In genomic region chr16:47463771-47464624, GRCh38 we compare ENCODE assay signal across 16 cellular contexts. TPM values are rescaled to one million over a fixed set of nuclear protein-coding genes. Genes with fewer than 3 reads are reported as not detected.
DNase-seq lines count a peak whose midpoint lies in the region; ATAC-seq and TF ChIP-seq lines count a peak whose summit lies in the region.
"Had no signal": no experiment of that assay in that cellular context is flagged by ENCODE, and none has a peak within 500 bp of the region (broad histone marks: within the 10 kb centered on the region; RNA-seq: fewer than 3 reads in every experiment).

No MANE protein-coding gene starts in this region.

- H2AFZ ChIP-seq in SK-N-SH (ENCODE audit: low read depth) (no peak overlapping the region), OCI-LY1 (ENCODE audit: low read length) (no peak overlapping the region)
- H2AFZ ChIP-seq: GM23248 had no signal

- CTCF ChIA-PET in SK-N-SH (lab: Yijun Ruan, JAX): interaction anchor here (0.7 to 3.9 kb wide), 7 partner anchors 14 to 701 kb away, joined by 3 to 14 read pairs (median 3); partner anchors contain the start of gene NETO2

- TF ChIP-seq CTCF in SK-N-SH (IDR thresholded peaks at IDR 0.05) (no peak), OCI-LY1 (IDR thresholded peaks at IDR 0.05; ENCODE audit: low read length) (no peak), sigmoid colon (IDR thresholded peaks at IDR 0.05) (no peak)

- peak overlapping the region in 1 of 5 donors; percentile 7 for H3K4me3 Mint-ChIP-seq in immature natural killer cell

- H3K27me3 Mint-ChIP-seq in immature natural killer cell (ENCODE audit: low read depth in 3 of 3): peaks cover 4 to 11% (median 8%) of the 10 kb centered on the region in 3 donors

- H3K9me2 ChIP-seq in SK-N-SH (no peaks in the 10 kb centered on the region), OCI-LY1 (ENCODE audit: low read depth, low read length) (no peaks in the 10 kb centered on the region)

- H3K79me2 ChIP-seq in SK-N-SH (ENCODE audit: insufficient read depth) (peaks cover 54% of the 10 kb centered on the region), OCI-LY1 (ENCODE audit: insufficient read depth, low read length) (peaks cover 50% of the 10 kb centered on the region)

- intact Hi-C loops in sigmoid colon (cut with DNase I): no loop called here

- H3K9ac ChIP-seq in SK-N-SH (no peak overlapping the region), OCI-LY1 (ENCODE audit: low read length) (peak overlapping the region; percentile 75)
- H3K9ac ChIP-seq: GM23248 had no signal

- H3K4me3 ChIP-seq in SK-N-SH (ENCODE audit: low read depth in 2 of 2, low read length in 1 of 2): peak overlapping the region in 1 of 2 experiments; percentile 8; a peak in 1 of 4 replicates
- peak overlapping the region; percentile 73 for H3K4me3 ChIP-seq in OCI-LY1 (ENCODE audit: low read depth, low read length, poor library complexity, severe bottlenecking)
- no peak overlapping the region for H3K4me3 ChIP-seq in sigmoid colon
- H3K4me3 ChIP-seq: esophagus muscularis mucosa, GM23248 had no signal

- peak; percentile 56 for DNase-seq in SK-N-SH
- DNase-seq in fibroblast of gingiva (ENCODE audit: low read depth): peak; percentile 2
- no peak for DNase-seq in sigmoid colon
- no peak for DNase-seq in immature natural killer cell
- DNase-seq: activated CD4-positive, CD25-positive, alpha-beta regulatory T cell; activated T-cell treated with anti-CD3 and anti-CD28 coated beads, Interleukin-2, amount 50 U/mL, for 72 hours; GDM1; GM23248; NCI-H2029; stimulated activated CD4-positive, alpha-beta T cell treated with anti-CD3 and anti-CD28 coated beads, Interleukin-2, amount 100 ng/mL, for 24 hours had no signal

- peak overlapping the region in 1 of 2 experiments; percentile 72; a peak in 2 of 4 replicates for H3K27ac ChIP-seq in SK-N-SH (ENCODE audit: low read depth in 2 of 2, low read length in 1 of 2)
- peak overlapping the region; percentile 96 for H3K27ac ChIP-seq in OCI-LY1 (ENCODE audit: low read depth, low read length, poor library complexity, severe bottlenecking)
- peak overlapping the region in 3 of 4 donors; percentile 61 to 99 (median 96) for H3K27ac ChIP-seq in sigmoid colon
- H3K27ac ChIP-seq: A549, esophagus muscularis mucosa, GM23248 had no signal

- POLR2A ChIA-PET in SK-N-SH (lab: Yijun Ruan, JAX): interaction anchor here (1.3 kb wide), 1 partner anchor 320 kb away, joined by 3 read pairs; the partner anchor contains the start of gene NETO2

- H3K36me3 Mint-ChIP-seq in immature natural killer cell: peaks cover 0 to 1% (median 0%) of the 10 kb centered on the region in 3 donors

- H3K27me3 ChIP-seq in SK-N-SH (ENCODE audit: insufficient read depth): no peaks in the 10 kb centered on the region
- H3K27me3 ChIP-seq in OCI-LY1 (ENCODE audit: insufficient read depth, low read length): no peaks in the 10 kb centered on the region
- H3K27me3 ChIP-seq in sigmoid colon: no peaks in the 10 kb centered on the region
- H3K27me3 ChIP-seq: esophagus muscularis mucosa had no signal

- no peaks in the 10 kb centered on the region for H4K20me1 ChIP-seq in SK-N-SH (ENCODE audit: insufficient read depth)
- H4K20me1 ChIP-seq in OCI-LY1 (ENCODE audit: insufficient read depth, low read length): no peaks in the 10 kb centered on the region

- WGBS in SK-N-SH (ENCODE audit: low lambda C conversion rate): 75% methylated on average over 11 of the region's 11 CpGs
- WGBS in sigmoid colon, 2 donors: 82 to 89% methylated on average over 11 of the region's 11 CpGs

- peak overlapping the region in 2 of 6 donors; percentile 49 to 51 for H3K27ac Mint-ChIP-seq in immature natural killer cell

- peaks cover 5% of the 10 kb centered on the region in 2 experiments for H3K36me3 ChIP-seq in SK-N-SH (replicated peaks in 1 of 2; ENCODE audit: control insufficient read depth in 1 of 2, insufficient read depth in 2 of 2, low read length in 1 of 2)
- H3K36me3 ChIP-seq in OCI-LY1 (ENCODE audit: insufficient read depth, low read length): peaks cover 12% of the 10 kb centered on the region; the same call in 1 of the 2 replicates
- H3K36me3 ChIP-seq in sigmoid colon: no peaks in the 10 kb centered on the region
- H3K36me3 ChIP-seq: esophagus muscularis mucosa had no signal

- H3K9me3 Mint-ChIP-seq in immature natural killer cell: no peaks in the 10 kb centered on the region
- H3K9me3 Mint-ChIP-seq: activated T-cell treated with anti-CD3 and anti-CD28 coated beads, Interleukin-2, amount 50 U/mL, for 72 hours had no signal

- no peak for ATAC-seq in SK-N-SH treated with all-trans-retinoic acid at 6 μM for 48 hours
- no peak for ATAC-seq in GM18870 (IDR thresholded peaks at IDR 0.05; ENCODE audit: unreplicated experiment)
- no peak for ATAC-seq in HG03342 (IDR thresholded peaks at IDR 0.05; ENCODE audit: unreplicated experiment)
- ATAC-seq: A549; activated T-cell treated with anti-CD3 and anti-CD28 coated beads, Interleukin-2, amount 50 U/mL, for 72 hours had no signal

- H3K9me3 ChIP-seq in SK-N-SH: no peaks in the 10 kb centered on the region
- no peaks in the 10 kb centered on the region for H3K9me3 ChIP-seq in OCI-LY1 (ENCODE audit: low read length)
- H3K9me3 ChIP-seq in sigmoid colon: no peaks in the 10 kb centered on the region
- H3K9me3 ChIP-seq: A549, esophagus muscularis mucosa had no signal

- H3K4me1 ChIP-seq in SK-N-SH (ENCODE audit: control insufficient read depth in 1 of 2, insufficient read depth in 2 of 2, low read depth in 1 of 2, low read length in 1 of 2) (peaks cover 20 to 45% of the 10 kb centered on the region in 2 experiments; a peak in 3 of 4 replicates), OCI-LY1 (ENCODE audit: insufficient read depth, low read length, severe bottlenecking) (peaks cover 67% of the 10 kb centered on the region), sigmoid colon (peaks cover 0 to 80% (median 60%) of the 10 kb centered on the region in 4 donors)

- TF ChIP-seq POLR2A in sigmoid colon (IDR thresholded peaks at IDR 0.05): no peak

- peaks cover 41 to 59% of the 10 kb centered on the region in 2 donors for H3K4me1 Mint-ChIP-seq in immature natural killer cell

- TF ChIP-seq RAD21 in SK-N-SH (IDR thresholded peaks at IDR 0.05; ENCODE audit: low read length): no peak

- H3F3A ChIP-seq in SK-N-SH (replicated peaks; ENCODE audit: insufficient read depth) (peaks cover 5% of the 10 kb centered on the region), OCI-LY1 (ENCODE audit: insufficient read depth, low read length) (peaks cover 6% of the 10 kb centered on the region; the same call in 1 of the 2 replicates)

- H3K4me2 ChIP-seq in SK-N-SH (peak overlapping the region; percentile 3; the same call in 1 of the 2 replicates), OCI-LY1 (ENCODE audit: low read length) (peak overlapping the region; percentile 88)

- peak in 1 of 2 experiments; percentile 70; a peak in 2 of 4 replicates for TF ChIP-seq EP300 in SK-N-SH (IDR thresholded peaks at IDR 0.05; ENCODE audit: borderline replicate concordance in 1 of 2, low read depth in 1 of 2, low read length in 1 of 2)
- TF ChIP-seq EP300 in sigmoid colon (IDR thresholded peaks at IDR 0.05): no peak

TF ChIP-seq in SK-N-SH, 30 proteins besides CTCF, POLR2A, EP300 and RAD21 (continues in another document):
- TF ChIP-seq GABPA (IDR thresholded peaks at IDR 0.05; ENCODE audit: low read depth) (no peak), FOXM1 (IDR thresholded peaks at IDR 0.05; ENCODE audit: low read depth) (no peak), MXI1 (IDR thresholded peaks at IDR 0.05; ENCODE audit: low read depth, low read length) (peak; percentile 23; the same call in 1 of the 2 replicates), FOXJ3 (CRISPR knock-in tag; IDR thresholded peaks at IDR 0.05) (no peak), RCOR1 (IDR thresholded peaks at IDR 0.05; ENCODE audit: low read length) (peak; percentile 57; the same call in 1 of the 2 replicates), NRF1 (IDR thresholded peaks at IDR 0.05; ENCODE audit: low read depth, low read length) (no peak), MEF2A (IDR thresholded peaks at IDR 0.05; ENCODE audit: borderline replicate concordance, low read depth) (no peak), GATA2 (CRISPR knock-in tag; IDR thresholded peaks at IDR 0.05) (peak; percentile 49; the same call in 1 of the 2 replicates)

TF ChIP-seq in SK-N-SH treated with all-trans-retinoic acid at 6 μM for 48 hours, 23 proteins besides CTCF, POLR2A, EP300 and RAD21 (continues in another document):
- no peak for TF ChIP-seq ZNF8 (CRISPR knock-in tag; IDR thresholded peaks at IDR 0.05)
- TF ChIP-seq TOX (CRISPR knock-in tag; IDR thresholded peaks at IDR 0.05; ENCODE audit: borderline replicate concordance): no peak
- no peak for TF ChIP-seq POU6F1 (CRISPR knock-in tag; IDR thresholded peaks at IDR 0.05; ENCODE audit: borderline replicate concordance, low read depth)
- TF ChIP-seq CSDC2 (CRISPR knock-in tag; IDR thresholded peaks at IDR 0.05): no peak
- no peak for TF ChIP-seq ZNF70 (CRISPR knock-in tag; IDR thresholded peaks at IDR 0.05)
- TF ChIP-seq ZFP3 (CRISPR knock-in tag; IDR thresholded peaks at IDR 0.05): no peak

RNA-seq across cellular contexts. Expression of gene PHKB, which starts 2.9 kb away (rescaled TPM):
- 20.8 and 27.6 TPM in 2 replicates for polyA plus RNA-seq in SK-N-SH (2012; rRNA removed)
- polyA plus RNA-seq in SK-N-SH (2012; cell fraction: cytosol; rRNA removed): 24.0 and 27.3 TPM in 2 replicates
- 23.1 and 47.1 TPM in 2 replicates for polyA plus RNA-seq in SK-N-SH (2012; cell fraction: nucleus; rRNA removed)
- 10 to 100 TPM; 60.5 to 95.6 (median 83.6) TPM for total RNA-seq in sigmoid colon
- 10 to 100 TPM; 24.6 to 40.9 (median 30.4) TPM for polyA plus RNA-seq in sigmoid colon
- 10 to 100 TPM; 27.8 to 42.7 (median 30.6) TPM for polyA plus RNA-seq in immature natural killer cell

RNA-seq across cellular contexts. Expression of gene ITFG1, which starts 3.1 kb away (rescaled TPM):
- polyA plus RNA-seq in SK-N-SH (2012; rRNA removed): 48.6 and 78.9 TPM in 2 replicates
- 81.6 and 92.4 TPM in 2 replicates for polyA plus RNA-seq in SK-N-SH (2012; cell fraction: cytosol; rRNA removed)
- 12.7 and 39.6 TPM in 2 replicates for polyA plus RNA-seq in SK-N-SH (2012; cell fraction: nucleus; rRNA removed)
- 10 to 100 TPM; 36.0 to 59.3 (median 43.7) TPM for total RNA-seq in sigmoid colon
- polyA plus RNA-seq in sigmoid colon: 10 to 100 TPM; 12.0 to 33.7 (median 13.4) TPM
- polyA plus RNA-seq in immature natural killer cell: 10 to 100 TPM; 23.3 to 52.6 (median 38.2) TPM

Comparison
In these comparisons a context has a peak if more than half of its experiments do, and no peak if none do; other contexts are left out.
1. DNase-seq: peak in SK-N-SH (single experiment) and fibroblast of gingiva (single experiment); none in sigmoid colon (single experiment) and immature natural killer cell (0 of 3).